ENCODE assay signal across 8 cellular contexts in the genomic region with DNA sequence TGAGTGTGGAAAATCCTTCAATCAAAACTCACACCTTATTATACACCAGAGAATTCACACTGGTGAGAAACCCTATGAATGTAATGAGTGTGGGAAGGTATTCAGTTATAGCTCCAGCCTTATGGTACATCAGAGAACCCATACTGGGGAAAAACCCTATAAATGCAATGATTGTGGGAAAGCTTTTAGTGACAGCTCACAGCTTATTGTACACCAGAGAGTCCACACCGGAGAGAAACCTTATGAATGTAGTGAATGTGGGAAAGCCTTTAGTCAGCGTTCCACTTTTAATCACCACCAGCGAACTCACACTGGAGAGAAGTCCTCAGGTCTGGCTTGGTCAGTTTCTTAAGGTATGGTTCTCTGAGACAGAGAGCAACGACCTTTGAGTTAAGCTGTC. TPM values are rescaled to one million over a fixed set of nuclear protein-coding genes. Genes with fewer than 3 reads are reported as not detected.
"Had no signal": no experiment of that assay in that cellular context is flagged by ENCODE, and none has a peak within 500 bp of the region (broad histone marks: within the 10 kb centered on the region; RNA-seq: fewer than 3 reads in every experiment).

No MANE protein-coding gene starts in this region.

- FAIRE-seq: HTR-8/SVneo had no signal

- H3K9ac ChIP-seq: GM23248 had no signal

- H3K4me1 Mint-ChIP-seq: IgD-negative memory B cell had no signal

- H3K27me3 Mint-ChIP-seq: IgD-negative memory B cell had no signal

- H3K9me3 ChIP-seq: HAP-1 had no signal

- H3K4me3 ChIP-seq: GM23248, HAP-1 had no signal

- DNase-seq: GM23248, GOT3, H7, KG1 had no signal

- H2AFZ ChIP-seq: GM23248 had no signal

- H3K27ac ChIP-seq: GM23248 had no signal

- H3K27ac Mint-ChIP-seq: IgD-negative memory B cell had no signal

- H3K36me3 ChIP-seq: HAP-1 had no signal

- H3K4me1 ChIP-seq: HAP-1 had no signal

RNA-seq across cellular contexts. Expression of gene ZNF660, which starts 13.7 kb away (rescaled TPM):
- total RNA-seq: HT-29 had no signal
- polyA plus RNA-seq: IgD-negative memory B cell had no signal

RNA-seq across cellular contexts. Expression of gene ZKSCAN7, which starts 16.0 kb away (rescaled TPM):
- total RNA-seq: HT-29 had no signal
